ENCODE assay signal across 9 cellular contexts in genomic region chr1:92877792-92878191, GRCh38. TPM values are rescaled to one million over a fixed set of nuclear protein-coding genes. Genes with fewer than 3 reads are reported as not detected.
A peak's percentile ranks its signal among the peaks of the same experiment; 100 is the strongest.
DNase-seq lines count a peak whose midpoint lies in the region; ATAC-seq and TF ChIP-seq lines count a peak whose summit lies in the region.
"Had no signal": no experiment of that assay in that cellular context is flagged by ENCODE, and none has a peak within 500 bp of the region (broad histone marks: within the 10 kb centered on the region; RNA-seq: fewer than 3 reads in every experiment).

No MANE protein-coding gene starts in this region.

- H3K27ac Mint-ChIP-seq in nephron progenitor cell, result no peak overlapping the region
- no peak overlapping the region for H3K27ac Mint-ChIP-seq in type B pancreatic cell

- H3K4me1 ChIP-seq in right atrium auricular region, result no peaks in the 10 kb centered on the region

- TF ChIP-seq CTCF in nephron progenitor cell (IDR thresholded peaks at IDR 0.05), result no peak
- no peak for TF ChIP-seq CTCF in type B pancreatic cell (conservative IDR thresholded peaks at IDR 0.05)
- TF ChIP-seq CTCF in right atrium auricular region (IDR thresholded peaks at IDR 0.05), result no peak

- DNase-seq in DMS153 (lab: John Stamatoyannopoulos, UW) (peak; percentile 16), RPMI8226 (peak; percentile 75), inferior parietal cortex (ENCODE audit: extremely low spot score) (peak; percentile 68), Kasumi-1 (lab: John Stamatoyannopoulos, UW) (no peak), nephron progenitor cell (no peak), type B pancreatic cell (ENCODE audit: extremely low spot score, unreplicated experiment) (no peak), right atrium auricular region (ENCODE audit: low spot score) (no peak)
- DNase-seq: mammary epithelial cell had no signal

- H3K36me3 ChIP-seq in right atrium auricular region, result no peaks in the 10 kb centered on the region

- H3K27ac ChIP-seq in right atrium auricular region, result no peak overlapping the region

- H3K27me3 Mint-ChIP-seq in nephron progenitor cell (ENCODE audit: low read depth, poor library complexity), result no peaks in the 10 kb centered on the region
- no peaks in the 10 kb centered on the region for H3K27me3 Mint-ChIP-seq in type B pancreatic cell

- H3K4me3 ChIP-seq in right atrium auricular region, result no peak overlapping the region

- peak; percentile 75 for ATAC-seq in GM21619 (IDR thresholded peaks at IDR 0.05; ENCODE audit: unreplicated experiment)

- peaks cover 12% of the 10 kb centered on the region for H3K9me3 Mint-ChIP-seq in nephron progenitor cell
- no peaks in the 10 kb centered on the region for H3K9me3 Mint-ChIP-seq in type B pancreatic cell

- H3K9me3 ChIP-seq in right atrium auricular region, result peaks cover 0 to under 1% of the 10 kb centered on the region in 2 donors

- H3K27me3 ChIP-seq in right atrium auricular region, result no peaks in the 10 kb centered on the region

- no peak overlapping the region for H3K4me3 Mint-ChIP-seq in nephron progenitor cell
- H3K4me3 Mint-ChIP-seq in type B pancreatic cell, result no peak overlapping the region

- no peaks in the 10 kb centered on the region for H3K4me1 Mint-ChIP-seq in nephron progenitor cell
- no peaks in the 10 kb centered on the region for H3K4me1 Mint-ChIP-seq in type B pancreatic cell (ENCODE audit: unreplicated experiment)

- H3K36me3 Mint-ChIP-seq in nephron progenitor cell (ENCODE audit: low read depth) (peaks cover 17% of the 10 kb centered on the region), type B pancreatic cell (peaks cover 7% of the 10 kb centered on the region)

RNA-seq across cellular contexts. Expression of gene RPL5, which starts 46.0 kb away (rescaled TPM):
- total RNA-seq in type B pancreatic cell (ENCODE audit: low replicate concordance) (1,339 and 1,496 TPM in 2 replicates), right atrium auricular region (1,000 to 10,000 TPM in 1 of 2 donors, 100 to 1,000 TPM in 1; 675 to 1,127 TPM)

Comparison
In these comparisons a context has a peak if more than half of its experiments do, and no peak if none do; other contexts are left out.
1. DNase-seq: peak in DMS153 (single experiment), RPMI8226 (single experiment) and inferior parietal cortex (single experiment); none in Kasumi-1 (0 of 2), nephron progenitor cell (single experiment), type B pancreatic cell (single experiment) and right atrium auricular region (single experiment).